In the genomic region with DNA sequence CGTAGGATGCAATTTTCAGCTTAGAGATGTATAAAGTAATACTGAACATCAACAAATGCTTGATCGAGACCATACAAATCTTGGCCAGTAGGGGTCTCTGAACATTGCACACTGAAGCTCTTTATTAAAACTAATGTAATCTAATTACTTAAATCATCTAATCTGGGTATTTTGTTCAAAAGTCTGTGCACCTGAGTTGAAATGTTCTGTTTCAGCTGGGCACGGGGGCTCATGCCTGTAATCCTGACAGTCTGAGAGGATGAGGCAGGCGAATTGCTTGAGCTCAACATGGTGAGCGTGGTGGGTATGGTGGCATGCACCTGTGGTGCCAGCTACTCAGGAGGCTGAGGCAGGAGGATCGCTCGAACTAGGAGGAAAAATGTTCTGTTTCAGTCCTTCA, we compare ENCODE assay signal across 8 cellular contexts. TPM values are rescaled to one million over a fixed set of nuclear protein-coding genes. Genes with fewer than 3 reads are reported as not detected.
DNase-seq lines count a peak whose midpoint lies in the region; ATAC-seq and TF ChIP-seq lines count a peak whose summit lies in the region.

No MANE protein-coding gene starts in this region.

- H3K4ac ChIP-seq in mesenchymal stem cell (ENCODE audit: low read depth in 1 of 2, low read length in 2 of 2): no peak overlapping the region

- no peak overlapping the region for H2BK12ac ChIP-seq in mesenchymal stem cell (ENCODE audit: low read length in 2 of 2)

- H2AK5ac ChIP-seq in mesenchymal stem cell (ENCODE audit: low read length, severe bottlenecking): no peak overlapping the region

- DNase-seq in AG10803 (ENCODE audit: low read depth) (peak; percentile 51), GM13976 (ENCODE audit: low spot score) (peak; percentile 38), RWPE2 (ENCODE audit: low spot score) (no peak), cardiac fibroblast (ENCODE audit: low read depth in 2 of 2) (peak; percentile 65 to 69), mesenchymal stem cell (peak; percentile 45)

- H3K36me3 ChIP-seq in RWPE2 (ENCODE audit: low read depth): no peaks in the 10 kb centered on the region
- H3K36me3 ChIP-seq in mesenchymal stem cell (ENCODE audit: control insufficient read depth in 1 of 2, insufficient read depth in 2 of 2, low read depth in 1 of 2, low read length in 2 of 2): no peaks in the 10 kb centered on the region

- no peak overlapping the region for H4K8ac ChIP-seq in mesenchymal stem cell (ENCODE audit: low read length)

- no peak overlapping the region for H2BK5ac ChIP-seq in mesenchymal stem cell (ENCODE audit: low read depth, low read length, poor library complexity, severe bottlenecking)

- H3K9ac ChIP-seq in mesenchymal stem cell (ENCODE audit: low read length): no peak overlapping the region

- H4K91ac ChIP-seq in mesenchymal stem cell (ENCODE audit: low read length): no peak overlapping the region

- TF ChIP-seq CTCF in AG10803 (conservative IDR thresholded peaks at IDR 0.05; ENCODE audit: low read length) (peak; percentile 82), GM13976 (IDR thresholded peaks at IDR 0.05; ENCODE audit: borderline replicate concordance, control extremely low read depth, extremely low read depth, insufficient read depth, missing control alignments) (no peak), RWPE2 (IDR thresholded peaks at IDR 0.05; ENCODE audit: poor library complexity, severe bottlenecking) (peak; percentile 94), cardiac fibroblast (IDR thresholded peaks at IDR 0.05; ENCODE audit: low read depth, low read length) (peak; percentile 66)

- in situ Hi-C loops in GM13976 (cut with MboI; ENCODE audit: low sequenced_read_pairs, unreplicated experiment): no loop called here

- no peak overlapping the region for H3K4me3 ChIP-seq in AG10803 (ENCODE audit: low read length)
- no peak overlapping the region for H3K4me3 ChIP-seq in RWPE2 (ENCODE audit: severe bottlenecking)
- no peak overlapping the region for H3K4me3 ChIP-seq in cardiac fibroblast (replicated peaks in 1 of 2; ENCODE audit: low read depth in 2 of 2, low read length in 2 of 2)
- H3K4me3 ChIP-seq in mesenchymal stem cell (ENCODE audit: insufficient read depth in 1 of 2, low read depth in 1 of 2, low read length in 2 of 2): no peak overlapping the region

- H3K4me1 ChIP-seq in RWPE2 (ENCODE audit: insufficient read depth, poor library complexity, severe bottlenecking) (no peaks in the 10 kb centered on the region), mesenchymal stem cell (ENCODE audit: control insufficient read depth, insufficient read depth, low read depth, low read length) (no peaks in the 10 kb centered on the region)

- H2BK15ac ChIP-seq in mesenchymal stem cell (ENCODE audit: low read depth, poor library complexity, severe bottlenecking): no peak overlapping the region

- no peaks in the 10 kb centered on the region for H3K9me3 ChIP-seq in RWPE2 (ENCODE audit: severe bottlenecking)
- H3K9me3 ChIP-seq in mesenchymal stem cell (ENCODE audit: control insufficient read depth, low read length): no peaks in the 10 kb centered on the region

- H3K4me2 ChIP-seq in mesenchymal stem cell (ENCODE audit: low read length, poor library complexity, severe bottlenecking): no peak overlapping the region

- H3K27ac ChIP-seq in RWPE2 (ENCODE audit: poor library complexity, severe bottlenecking) (no peak overlapping the region), mesenchymal stem cell (ENCODE audit: low read length, poor library complexity, severe bottlenecking) (no peak overlapping the region)

- H3K23ac ChIP-seq in mesenchymal stem cell (ENCODE audit: low read length in 2 of 2): no peak overlapping the region

- H3K27me3 ChIP-seq in RWPE2 (ENCODE audit: insufficient read depth, poor library complexity, severe bottlenecking) (no peaks in the 10 kb centered on the region), mesenchymal stem cell (ENCODE audit: control insufficient read depth in 1 of 2, insufficient read depth in 1 of 2, low read length in 2 of 2) (peaks cover 0 to 12% of the 10 kb centered on the region in 2 experiments)

- no peak overlapping the region for H3K14ac ChIP-seq in mesenchymal stem cell (ENCODE audit: low read length in 2 of 2)

- no peak overlapping the region for H3K18ac ChIP-seq in mesenchymal stem cell (ENCODE audit: low read depth in 1 of 2, low read length in 2 of 2)

- no peak overlapping the region for H2BK120ac ChIP-seq in mesenchymal stem cell (ENCODE audit: low read depth, low read length)

- ATAC-seq in RWPE2 (ENCODE audit: low read depth): peak; percentile 60; the same call in 2 of the 3 replicates
- no peak for ATAC-seq in HG03135 (IDR thresholded peaks at IDR 0.05; ENCODE audit: unreplicated experiment)
- no peak for ATAC-seq in HG02884 (IDR thresholded peaks at IDR 0.05; ENCODE audit: unreplicated experiment)
- no peak for ATAC-seq in HG02588 (IDR thresholded peaks at IDR 0.05; ENCODE audit: unreplicated experiment)

- WGBS in mesenchymal stem cell: 75% methylated on average over 3 of the region's 7 CpGs

- no peaks in the 10 kb centered on the region for H3K79me1 ChIP-seq in mesenchymal stem cell (replicated peaks; ENCODE audit: low read length, poor library complexity, severe bottlenecking)

- no peak overlapping the region for H2AFZ ChIP-seq in mesenchymal stem cell (ENCODE audit: low read depth, low read length)

RNA-seq across cellular contexts. Expression of a gene that starts 41.0 kb away (rescaled TPM):
- 0.11 TPM for polyA plus RNA-seq in mesenchymal stem cell (2013, experiment 1 of 2)
- 0.08 TPM for polyA plus RNA-seq in mesenchymal stem cell (2013, experiment 2 of 2)
